ENCODE assay signal across 14 cellular contexts in the genomic region with DNA sequence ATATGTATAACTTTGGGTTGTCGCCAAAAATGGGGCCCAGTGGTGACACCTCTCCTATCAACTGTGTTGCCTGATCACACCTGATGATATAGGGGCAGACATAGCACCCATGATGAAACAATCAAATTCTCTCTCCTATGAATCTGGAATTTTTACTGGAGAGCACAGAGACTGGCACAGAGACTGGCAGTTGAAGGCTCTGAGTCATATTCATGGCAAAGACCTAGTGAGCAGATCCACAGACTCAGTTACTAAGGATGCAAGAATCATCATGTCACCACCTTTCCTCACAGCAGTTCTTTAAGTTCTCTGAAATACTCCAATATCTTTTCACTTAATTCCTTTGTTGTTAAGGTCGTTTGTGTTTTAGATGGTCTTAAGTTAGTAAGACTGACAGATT. TPM values are rescaled to one million over a fixed set of nuclear protein-coding genes. Genes with fewer than 3 reads are reported as not detected.
DNase-seq lines count a peak whose midpoint lies in the region; ATAC-seq and TF ChIP-seq lines count a peak whose summit lies in the region.
"Had no signal": no experiment of that assay in that cellular context is flagged by ENCODE, and none has a peak within 500 bp of the region (broad histone marks: within the 10 kb centered on the region; RNA-seq: fewer than 3 reads in every experiment).

No MANE protein-coding gene starts in this region.

- DNase-seq in CD14-positive monocyte (ENCODE audit: low spot score) (no peak), HCEC 1CT (peak; percentile 16), amniotic epithelial cell (ENCODE audit: low read depth) (peak; percentile 70), kidney tubule cell (ENCODE audit: low spot score) (peak; percentile 29), NCI-H2029 treated with DMSO at 0.1 percent for 48 hours (lab: John Stamatoyannopoulos, UW) (no peak)
- no peak for DNase-seq in stimulated activated CD4-positive, alpha-beta T cell treated with anti-CD3 and anti-CD28 coated beads, Interleukin-4, amount 100 ng/mL, for 24 hours
- DNase-seq: CD4-positive, alpha-beta memory T cell; DND-41; NCI-H1105; NCI-H187 treated with DMSO at 0.1 percent for 48 hours; NCI-H2171; NCI-H82; SJCRH30 had no signal

- no peak for TF ChIP-seq CTCF in CD14-positive monocyte (IDR thresholded peaks at IDR 0.05)

- no peak overlapping the region for H3K4me3 Mint-ChIP-seq in CD14-positive monocyte
- H3K4me3 Mint-ChIP-seq: CD4-positive, alpha-beta memory T cell had no signal

- peaks cover 0 to 2% (median 0%) of the 10 kb centered on the region in 3 donors for H3K27me3 Mint-ChIP-seq in CD14-positive monocyte (ENCODE audit: low read depth in 3 of 3)

- intact Hi-C loops in CD14-positive monocyte (cut with micrococcal nuclease) = no loop called here

- H3K9me3 Mint-ChIP-seq in CD14-positive monocyte = peaks cover 11 to 21% (median 13%) of the 10 kb centered on the region in 7 donors

- no peak for ATAC-seq in GM21367 (IDR thresholded peaks at IDR 0.05; ENCODE audit: unreplicated experiment)

- H3K27ac Mint-ChIP-seq in CD14-positive monocyte = peak overlapping the region in 5 of 7 donors; percentile 37 to 84 (median 77)
- H3K27ac Mint-ChIP-seq: CD4-positive, alpha-beta memory T cell had no signal

- H3K36me3 Mint-ChIP-seq in CD14-positive monocyte = peaks cover 0 to 6% of the 10 kb centered on the region in 2 donors
- H3K36me3 Mint-ChIP-seq: CD4-positive, alpha-beta memory T cell had no signal

- H3K4me1 Mint-ChIP-seq in CD14-positive monocyte = peaks cover 21% of the 10 kb centered on the region
- H3K4me1 Mint-ChIP-seq: CD4-positive, alpha-beta memory T cell had no signal

RNA-seq across cellular contexts. Expression of a gene that starts 60.0 kb away (rescaled TPM):
- polyA plus RNA-seq in CD14-positive monocyte = not detected
- polyA plus RNA-seq: CD4-positive, alpha-beta memory T cell had no signal

Comparison
In these comparisons a context has a peak if more than half of its experiments do, and no peak if none do; other contexts are left out.
1. DNase-seq: peak in HCEC 1CT (single experiment), amniotic epithelial cell (single experiment) and kidney tubule cell (single experiment); none in CD14-positive monocyte (single experiment), NCI-H2029 treated with DMSO at 0.1 percent for 48 hours (single experiment) and stimulated activated CD4-positive, alpha-beta T cell treated with anti-CD3 and anti-CD28 coated beads, Interleukin-4, amount 100 ng/mL, for 24 hours (single experiment).